ENCODE assay signal across 9 cellular contexts in genomic region chr17:4950757-4951204, GRCh38. TPM values are rescaled to one million over a fixed set of nuclear protein-coding genes. Genes with fewer than 3 reads are reported as not detected.
A peak's percentile ranks its signal among the peaks of the same experiment; 100 is the strongest.
DNase-seq lines count a peak whose midpoint lies in the region; ATAC-seq, FAIRE-seq and TF ChIP-seq lines count a peak whose summit lies in the region.
"Had no signal": no experiment of that assay in that cellular context is flagged by ENCODE, and none has a peak within 500 bp of the region (broad histone marks: within the 10 kb centered on the region; RNA-seq: fewer than 3 reads in every experiment).

Gene ENO3 (plus strand): TSS chr17:4951119. CDS start chr17:4951830, 711 bp downstream.

- ATAC-seq in memory B cell (ENCODE audit: low read depth) (no peak), GM19328 (IDR thresholded peaks at IDR 0.05; ENCODE audit: unreplicated experiment) (no peak)

- H3K9me3 ChIP-seq in DOHH2 (ENCODE audit: control insufficient read depth, insufficient read depth, low read length) = no peaks in the 10 kb centered on the region

- H3K36me3 ChIP-seq in DOHH2 (ENCODE audit: control insufficient read depth, low read length) (peaks cover 27% of the 10 kb centered on the region), bronchial epithelial cell (ENCODE audit: control insufficient read depth, insufficient read depth, low read length) (peaks cover 2% of the 10 kb centered on the region)

- no peak for FAIRE-seq in bronchial epithelial cell (lab: Jason Lieb, UNC)
- FAIRE-seq: TTC549 had no signal

- H3K4me3 ChIP-seq in DOHH2 (ENCODE audit: low read length) (peak within 1 kb of the TSS; percentile 93), bronchial epithelial cell (ENCODE audit: low read depth, low read length) (peak within 1 kb of the TSS; percentile 99)

- no peaks in the 10 kb centered on the region for H3K9me3 Mint-ChIP-seq in memory B cell

- H3K4me1 Mint-ChIP-seq in memory B cell = peaks cover 23% of the 10 kb centered on the region

- H3K27ac ChIP-seq in DOHH2 (ENCODE audit: low read depth, low read length) = peak within 1 kb of the TSS; percentile 99

- H3K4me3 Mint-ChIP-seq in memory B cell = peak within 1 kb of the TSS; percentile 80

- no peaks in the 10 kb centered on the region for H3K27me3 ChIP-seq in DOHH2 (ENCODE audit: control insufficient read depth, low read length)
- no peaks in the 10 kb centered on the region for H3K27me3 ChIP-seq in bronchial epithelial cell (ENCODE audit: control insufficient read depth, insufficient read depth, low read length)

- H3K79me2 ChIP-seq in DOHH2 (ENCODE audit: control insufficient read depth, low read length) = peaks cover 37% of the 10 kb centered on the region

- H3K27me3 Mint-ChIP-seq in memory B cell = no peaks in the 10 kb centered on the region

- H3K9me2 ChIP-seq in DOHH2 (replicated peaks; ENCODE audit: control insufficient read depth, low read length) = no peaks in the 10 kb centered on the region

- DNase-seq in NCI-H1105 (lab: John Stamatoyannopoulos, UW) = peak; percentile 57
- DNase-seq in bronchial epithelial cell (ENCODE audit: low read depth) = no peak
- no peak for DNase-seq in memory B cell (ENCODE audit: low spot score in 2 of 2)
- no peak for DNase-seq in GM20000 (ENCODE audit: low spot score)
- DNase-seq in DMS 273 (lab: John Stamatoyannopoulos, UW; ENCODE audit: unreplicated experiment) = no peak
- no peak for DNase-seq in GM19238 (ENCODE audit: insufficient read length, low spot score)

- peaks cover 33% of the 10 kb centered on the region for H3K4me1 ChIP-seq in DOHH2 (ENCODE audit: control insufficient read depth, low read length)

- peak within 1 kb of the TSS; percentile 97 for H3K27ac Mint-ChIP-seq in memory B cell

- TF ChIP-seq CTCF in DOHH2 (IDR thresholded peaks at IDR 0.05; ENCODE audit: low read depth, low read length, poor library complexity, severe bottlenecking) (no peak), bronchial epithelial cell (IDR thresholded peaks at IDR 0.05; ENCODE audit: insufficient read depth, low read length, severe bottlenecking) (no peak), GM20000 (IDR thresholded peaks at IDR 0.05; ENCODE audit: extremely low read depth, missing control alignments) (no peak)

- H3K4me2 ChIP-seq in DOHH2 (ENCODE audit: low read length) = peak within 1 kb of the TSS; percentile 94

- H3K36me3 Mint-ChIP-seq in memory B cell = peaks cover 7% of the 10 kb centered on the region

- peaks cover 24% of the 10 kb centered on the region for H3F3A ChIP-seq in DOHH2 (ENCODE audit: control insufficient read depth, insufficient read depth)

- H4K20me1 ChIP-seq in DOHH2 (ENCODE audit: control insufficient read depth, insufficient read depth, low read depth, low read length) = peaks cover 7% of the 10 kb centered on the region; the same call in 1 of the 2 replicates

RNA-seq across cellular contexts. Expression of gene ENO3, which starts in this region (rescaled TPM):
- 0.51 and 1.8 TPM in 2 replicates for total RNA-seq in bronchial epithelial cell
